Comparison of ENCODE assay signal across 19 cellular contexts in genomic region chr2:233838251-233838650, GRCh38. TPM values are rescaled to one million over a fixed set of nuclear protein-coding genes. Genes with fewer than 3 reads are reported as not detected.
DNase-seq lines count a peak whose midpoint lies in the region; ATAC-seq, FAIRE-seq and TF ChIP-seq lines count a peak whose summit lies in the region.
"Had no signal": no experiment of that assay in that cellular context is flagged by ENCODE, and none has a peak within 500 bp of the region (broad histone marks: within the 10 kb centered on the region; RNA-seq: fewer than 3 reads in every experiment).

No MANE protein-coding gene starts in this region.

- POLR2A ChIA-PET in HepG2 (lab: Yijun Ruan, JAX) (no interaction called here), RWPE1 (lab: Yijun Ruan, JAX; ENCODE audit: low non-redundant PET) (no interaction called here)

- H3K79me2 ChIP-seq in HepG2 (ENCODE audit: insufficient read depth, low read length): peaks cover 44% of the 10 kb centered on the region

- peaks cover 16% of the 10 kb centered on the region; the same call in 1 of the 2 replicates for H4K20me1 ChIP-seq in HepG2 (ENCODE audit: insufficient read depth, low read length)

- TF ChIP-seq RAD21 in HepG2 (CRISPR knock-in tag; IDR thresholded peaks at IDR 0.05): no peak

- 90% methylated on average over 7 of the region's 7 CpGs for WGBS in HepG2 (ENCODE audit: low lambda C conversion rate)
- 67% methylated on average over 6 of the region's 7 CpGs for WGBS in right lobe of liver (ENCODE audit: insufficient coverage, low coverage, low lambda C conversion rate, missing lambda C conversion rate)

- peaks cover 22% of the 10 kb centered on the region; the same call in 1 of the 2 replicates for H3K4me1 ChIP-seq in HepG2 (ENCODE audit: insufficient read depth, low read length)
- H3K4me1 ChIP-seq in right lobe of liver: peaks cover 0 to 3% (median 0%) of the 10 kb centered on the region in 4 donors

- no peak overlapping the region for H2AFZ ChIP-seq in HepG2 (ENCODE audit: low read length)

- H3K27me3 ChIP-seq in HepG2 (ENCODE audit: control insufficient read depth in 1 of 2, insufficient read depth in 2 of 2, low read length in 2 of 2) (no peaks in the 10 kb centered on the region), right lobe of liver (no peaks in the 10 kb centered on the region)
- H3K27me3 ChIP-seq: cardiac muscle cell, esophagus muscularis mucosa, ovary had no signal

- H3K9me3 ChIP-seq in HepG2 (ENCODE audit: low read length) (no peaks in the 10 kb centered on the region), right lobe of liver (no peaks in the 10 kb centered on the region)
- H3K9me3 ChIP-seq: esophagus muscularis mucosa, ovary had no signal

- peaks cover 55 to 84% of the 10 kb centered on the region in 2 experiments for H3K36me3 ChIP-seq in HepG2 (replicated peaks in 1 of 2; ENCODE audit: control insufficient read depth in 1 of 2, insufficient read depth in 2 of 2, low read length in 2 of 2)
- H3K36me3 ChIP-seq in right lobe of liver: no peaks in the 10 kb centered on the region
- H3K36me3 ChIP-seq: esophagus muscularis mucosa, ovary had no signal

- no peak for TF ChIP-seq CTCF in HepG2 (CRISPR knock-in tag; IDR thresholded peaks at IDR 0.05)
- TF ChIP-seq CTCF in right lobe of liver (IDR thresholded peaks at IDR 0.05): no peak
- no peak for TF ChIP-seq CTCF in RWPE1 (conservative IDR thresholded peaks at IDR 0.05; ENCODE audit: low read depth)

- H3K4me3 ChIP-seq in HepG2 (replicated peaks in 1 of 3; ENCODE audit: insufficient read depth in 1 of 3, low read depth in 2 of 3, low read length in 3 of 3) (no peak overlapping the region), right lobe of liver (no peak overlapping the region)
- H3K4me3 ChIP-seq: cardiac muscle cell, esophagus muscularis mucosa, ovary had no signal

- TF ChIP-seq EP300 in HepG2 (IDR thresholded peaks at IDR 0.05; ENCODE audit: low read depth in 2 of 2, low read length in 2 of 2) (no peak), HepG2 (CRISPR knock-in tag; IDR thresholded peaks at IDR 0.05; ENCODE audit: borderline replicate concordance) (no peak)

- no TSS peak for BruUV-seq in HepG2 (replicated peaks; lab: Mats Ljungman, UMichigan)

- intact Hi-C loops in HepG2 (cut with micrococcal nuclease; ENCODE audit: unreplicated experiment) (loop anchor here (10.0 kb wide), 1 partner anchor 393 kb away; no protein-coding TSS in a partner anchor), right lobe of liver (cut with DNase I) (no loop called here)

- DNase-seq in HepG2 (ENCODE audit: low spot score): no peak
- no peak for DNase-seq in right lobe of liver
- no peak for DNase-seq in RWPE1 (ENCODE audit: low spot score)
- DNase-seq in islet precursor cell: peak; percentile 38
- DNase-seq in ureter (ENCODE audit: low spot score): peak; percentile 37
- no peak for DNase-seq in GM12892 (ENCODE audit: insufficient read length)
- DNase-seq in activated gamma-delta T cell treated with Interleukin-2 at 50 U/mL for 16 hours: no peak
- DNase-seq in epidermal melanocyte (ENCODE audit: insufficient read length, low spot score): no peak
- DNase-seq: activated CD4-positive, CD25-positive, alpha-beta regulatory T cell treated with anti-CD3 and anti-CD28 coated beads, Interleukin-2, amount 50 U/mL, for 72 hours; activated T-cell treated with anti-CD3 and anti-CD28 coated beads, Interleukin-2, amount 50 U/mL, for 1 hour; KG1; NCI-H2081 treated with DMSO at 0.1 percent for 48 hours; NCI-H524 treated with DMSO at 0.1 percent for 48 hours; ovary; SHP77 treated with DMSO at 0.1 percent for 48 hours; substantia nigra had no signal

- TF ChIP-seq POLR2A in HepG2 (IDR thresholded peaks at IDR 0.05; ENCODE audit: insufficient read depth in 1 of 2, low read depth in 2 of 2, low read length in 2 of 2) (no peak), right lobe of liver (IDR thresholded peaks at IDR 0.05) (no peak), GM12892 (IDR thresholded peaks at IDR 0.05; ENCODE audit: low read depth, low read length) (no peak)

- H3K4me2 ChIP-seq in HepG2 (ENCODE audit: low read depth, low read length): no peak overlapping the region

- no peak for FAIRE-seq in HepG2 (lab: Jason Lieb, UNC)
- no peak for FAIRE-seq in GM12892 (lab: Jason Lieb, UNC)
- FAIRE-seq: GM12891 had no signal

- H3K9ac ChIP-seq in HepG2 (ENCODE audit: insufficient read depth, low read depth, low read length): no peak overlapping the region

- H3K27ac ChIP-seq in HepG2 (ENCODE audit: extremely low read length, insufficient read depth, low read length) (no peak overlapping the region), right lobe of liver (no peak overlapping the region), RWPE1 (peak overlapping the region; percentile 15; the same call in 1 of the 2 replicates)
- H3K27ac ChIP-seq: cardiac muscle cell, esophagus muscularis mucosa, ovary had no signal

- in situ Hi-C loops in HepG2 (cut with HindIII; ENCODE audit: extremely low pct_ligation_motif_present, low pct_unique_long_range_greater_than_20kb): loop anchor here (25.0 kb wide), 1 partner anchor 526 kb away; the partner anchor contains the start of gene SAG

- CTCF ChIA-PET in HepG2 (lab: Yijun Ruan, JAX; ENCODE audit: low intra/inter-chr PET ratio, low total read pairs) (no interaction called here), RWPE1 (lab: Yijun Ruan, JAX) (no interaction called here)

- no peak for ATAC-seq in HepG2
- ATAC-seq in right lobe of liver: no peak

TF ChIP-seq in HepG2, 621 proteins besides CTCF, POLR2A, EP300 and RAD21:
- TF ChIP-seq FOSL2 (CRISPR knock-in tag; IDR thresholded peaks at IDR 0.05): no peak
- peak; percentile 90 for TF ChIP-seq LCORL (IDR thresholded peaks at IDR 0.05)
- no peak for TF ChIP-seq LCORL (CRISPR knock-in tag; IDR thresholded peaks at IDR 0.05)

RNA-seq across cellular contexts. Expression of gene HJURP, which starts 16.1 kb away (rescaled TPM):
- total RNA-seq in HepG2 (2016; rRNA removed; fragmentation: Illumina TruSeq; extraction: Trizol) (36.3 and 45.9 TPM in 2 replicates), right lobe of liver (1 to 10 TPM in 3 of 6 experiments, under 1 TPM in 3; 0.27 to 2.5 (median 0.89) TPM), ureter (0.31 TPM)
- 12.1 and 14.1 TPM in 2 replicates for total RNA-seq in HepG2 (2016; cell fraction: cytosol; rRNA removed; fragmentation: Illumina TruSeq; extraction: Trizol; ENCODE audit: low read depth)
- 35.1 and 51.2 TPM in 2 replicates for total RNA-seq in HepG2 (2016; cell fraction: insoluble cytoplasmic fraction; rRNA removed; fragmentation: Illumina TruSeq; extraction: Trizol)
- 26.8 and 29.4 TPM in 2 replicates for total RNA-seq in HepG2 (2016; cell fraction: membrane; rRNA removed; fragmentation: Illumina TruSeq; extraction: Trizol)
- total RNA-seq in HepG2 (2016; cell fraction: nucleus; rRNA removed; fragmentation: Illumina TruSeq; extraction: Trizol): 33.4 and 36.8 TPM in 2 replicates
- 26.0 and 43.9 TPM in 2 replicates for polyA plus RNA-seq in HepG2 (2011; rRNA removed)
- polyA plus RNA-seq in HepG2 (2011; cell fraction: cytosol; rRNA removed): 14.5 and 27.5 TPM in 2 replicates
- polyA plus RNA-seq in HepG2 (2011; cell fraction: nucleus; rRNA removed): 39.6 and 70.3 TPM in 2 replicates
- 7.6 and 21.0 TPM in 2 replicates for polyA plus RNA-seq in HepG2 (2012)
- polyA plus RNA-seq in HepG2 (2016; cell fraction: cytosol; fragmentation: Illumina TruSeq; extraction: Trizol; ENCODE audit: low read depth): 2.9 and 3.6 TPM in 2 replicates
- 43.4 and 45.0 TPM in 2 replicates for polyA plus RNA-seq in HepG2 (2016; cell fraction: insoluble cytoplasmic fraction; fragmentation: Illumina TruSeq; extraction: Trizol; ENCODE audit: low read depth)
- polyA plus RNA-seq in HepG2 (2016; cell fraction: membrane; fragmentation: Illumina TruSeq; extraction: Trizol; ENCODE audit: low read depth): 5.8 and 7.3 TPM in 2 replicates
- 88.1 and 90.3 TPM in 2 replicates for polyA plus RNA-seq in HepG2 (2016; cell fraction: nucleus; fragmentation: Illumina TruSeq; extraction: Trizol; ENCODE audit: insufficient read depth, low read depth)
- polyA minus RNA-seq in HepG2 (2011; rRNA and poly(A)+ RNA removed; ENCODE audit: low replicate concordance): 91.3 and 113 TPM in 2 replicates
- 17.1 and 31.6 TPM in 2 replicates for polyA minus RNA-seq in HepG2 (2011; cell fraction: cytosol; rRNA and poly(A)+ RNA removed)
- 19.5 and 34.5 TPM in 2 replicates for polyA minus RNA-seq in HepG2 (2011; cell fraction: nucleus; rRNA and poly(A)+ RNA removed)
- 16.5 TPM for polyA plus RNA-seq in GM12892 (2012; ENCODE audit: missing spikeins)

Comparison
In these comparisons a context has a peak if more than half of its experiments do, and no peak if none do; other contexts are left out.
1. DNase-seq: peak in islet precursor cell (single experiment) and ureter (single experiment); none in HepG2 (single experiment), right lobe of liver (0 of 3), RWPE1 (single experiment), GM12892 (single experiment), activated gamma-delta T cell treated with Interleukin-2 at 50 U/mL for 16 hours (single experiment) and epidermal melanocyte (single experiment).